Comparison of ENCODE assay signal across 16 cellular contexts in the genomic region with DNA sequence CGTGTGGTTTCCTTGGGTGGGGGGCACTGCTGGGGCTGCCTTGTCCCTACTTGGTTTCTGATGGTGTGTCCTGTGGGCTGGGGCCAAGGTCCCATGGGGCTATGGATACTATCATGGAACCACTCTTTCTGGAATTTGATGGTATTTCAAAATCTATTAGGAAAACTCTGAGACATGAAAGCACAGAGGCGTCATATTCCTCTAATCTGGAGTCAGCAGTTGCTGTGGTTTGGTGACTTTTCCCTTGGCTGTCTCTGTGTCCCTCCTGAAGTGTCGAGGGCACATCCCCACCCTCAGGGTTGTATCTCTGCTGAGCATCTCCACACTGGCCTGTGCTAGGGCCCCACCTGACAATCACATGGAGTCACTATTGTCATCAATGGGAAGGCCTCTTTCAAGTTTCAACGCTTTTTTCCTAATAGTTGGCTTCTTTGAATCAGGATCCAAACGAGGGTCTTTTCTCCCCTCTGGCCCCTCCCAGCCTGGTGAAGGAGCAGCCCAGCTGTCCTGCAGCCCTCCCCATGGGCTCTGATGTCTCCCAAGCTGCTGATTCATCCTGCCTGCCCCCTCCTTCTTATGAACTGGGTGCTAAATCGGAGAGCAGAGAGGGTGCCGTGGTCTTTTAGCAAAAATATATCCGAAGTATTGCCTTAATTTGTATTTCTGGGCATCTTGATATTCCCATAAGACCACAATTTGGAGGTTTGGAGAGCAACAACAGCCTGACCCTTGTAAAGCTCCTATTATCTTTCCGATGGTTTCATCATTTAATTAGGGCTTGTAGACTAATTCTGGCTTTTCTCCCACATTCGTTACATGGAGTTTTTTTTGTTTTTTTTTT. TPM values are rescaled to one million over a fixed set of nuclear protein-coding genes. Genes with fewer than 3 reads are reported as not detected.
DNase-seq lines count a peak whose midpoint lies in the region; ATAC-seq and TF ChIP-seq lines count a peak whose summit lies in the region.
"Had no signal": no experiment of that assay in that cellular context is flagged by ENCODE, and none has a peak within 500 bp of the region (broad histone marks: within the 10 kb centered on the region; RNA-seq: fewer than 3 reads in every experiment).

No MANE protein-coding gene starts in this region.

- H3K9me3 ChIP-seq in CD8-positive, alpha-beta T cell (ENCODE audit: low read length), result no peaks in the 10 kb centered on the region
- H3K9me3 ChIP-seq: heart left ventricle, Peyer's patch, right atrium auricular region had no signal

- H3K27ac Mint-ChIP-seq in CD8-positive, alpha-beta T cell, result peak overlapping the region; percentile 83
- H3K27ac Mint-ChIP-seq: stimulated activated naive B cell treated with anti-CD40 and anti-IgM and Interleukin-4, amounts not matched to agents 10 μg/mL and 1 μg/mL and 100 μg/mL, for 72 hours had no signal

- no peak for ATAC-seq in CD8-positive, alpha-beta T cell
- no peak for ATAC-seq in GM21723 (IDR thresholded peaks at IDR 0.05; ENCODE audit: unreplicated experiment)
- ATAC-seq: heart left ventricle had no signal

- POLR2A ChIA-PET in CD8-positive, alpha-beta T cell (lab: Charles Lee), result interaction anchor here (1.0 to 14.9 kb wide), 2 partner anchors 9 to 22 kb away, joined by 3 to 308 read pairs; no protein-coding TSS in a partner anchor

- no peak for DNase-seq in CD8-positive, alpha-beta T cell
- DNase-seq in OCI-M1 (lab: John Stamatoyannopoulos, UW) (peak; percentile 29), fibroblast of gingiva (ENCODE audit: low read depth) (peak; percentile 10), posterior vena cava (ENCODE audit: low spot score) (peak; percentile 52), GDM1 (lab: John Stamatoyannopoulos, UW) (no peak), NCI-H128 (lab: John Stamatoyannopoulos, UW; ENCODE audit: unreplicated experiment) (no peak)
- DNase-seq: activated CD4-positive, CD25-positive, alpha-beta regulatory T cell treated with anti-CD3 and anti-CD28 coated beads, Interleukin-2, amount 50 U/mL, for 72 hours; heart left ventricle; KBM-7; NCI-H1436; NCI-H526 treated with DMSO at 0.1 percent for 48 hours; Peyer's patch; stimulated activated naive B cell treated with anti-CD40 and anti-IgM and Interleukin-4, amounts not matched to agents 10 μg/mL and 1 μg/mL and 100 μg/mL, for 72 hours had no signal

- H3K4me3 ChIP-seq in CD8-positive, alpha-beta T cell (ENCODE audit: low read depth, low read length), result no peak overlapping the region
- H3K4me3 ChIP-seq: cardiac muscle cell, heart left ventricle, Peyer's patch, right atrium auricular region had no signal

- intact Hi-C loops in CD8-positive, alpha-beta T cell (cut with DNase I, micrococcal nuclease), result no loop called here
- intact Hi-C loops in posterior vena cava (cut with DNase I), result no loop called here

- H3K27me3 ChIP-seq in CD8-positive, alpha-beta T cell (ENCODE audit: insufficient read depth, low read length), result no peaks in the 10 kb centered on the region
- H3K27me3 ChIP-seq: cardiac muscle cell, heart left ventricle, Peyer's patch, right atrium auricular region had no signal

- CTCF ChIA-PET in CD8-positive, alpha-beta T cell (lab: Charles Lee), result interaction anchor here (1.0 to 21.5 kb wide), 2 partner anchors 22 to 128 kb away, joined by 3 to 382 read pairs; no protein-coding TSS in a partner anchor

- no peak overlapping the region for H3K4me3 Mint-ChIP-seq in CD8-positive, alpha-beta T cell
- H3K4me3 Mint-ChIP-seq: stimulated activated naive B cell treated with anti-CD40 and anti-IgM and Interleukin-4, amounts not matched to agents 10 μg/mL and 1 μg/mL and 100 μg/mL, for 72 hours had no signal

- no peak overlapping the region for H3K27ac ChIP-seq in CD8-positive, alpha-beta T cell (ENCODE audit: low read depth, low read length)
- H3K27ac ChIP-seq: cardiac muscle cell, Peyer's patch had no signal

- peaks cover 73% of the 10 kb centered on the region for H3K4me1 Mint-ChIP-seq in CD8-positive, alpha-beta T cell (ENCODE audit: low read depth)

- H3K36me3 ChIP-seq in CD8-positive, alpha-beta T cell (ENCODE audit: insufficient read depth, low read length), result peaks cover 6% of the 10 kb centered on the region
- H3K36me3 ChIP-seq: cardiac muscle cell had no signal

- TF ChIP-seq CTCF in CD8-positive, alpha-beta T cell (IDR thresholded peaks at IDR 0.05), result no peak

- peaks cover 61% of the 10 kb centered on the region for H3K4me1 ChIP-seq in CD8-positive, alpha-beta T cell (ENCODE audit: insufficient read depth, low read length)

- H3K27me3 Mint-ChIP-seq in CD8-positive, alpha-beta T cell (ENCODE audit: low read depth), result no peaks in the 10 kb centered on the region
- H3K27me3 Mint-ChIP-seq: stimulated activated naive B cell treated with anti-CD40 and anti-IgM and Interleukin-4, amounts not matched to agents 10 μg/mL and 1 μg/mL and 100 μg/mL, for 72 hours had no signal

- no peaks in the 10 kb centered on the region for H3K9me3 Mint-ChIP-seq in CD8-positive, alpha-beta T cell
- H3K9me3 Mint-ChIP-seq: stimulated activated naive B cell treated with anti-CD40 and anti-IgM and Interleukin-4, amounts not matched to agents 10 μg/mL and 1 μg/mL and 100 μg/mL, for 72 hours had no signal

- H3K36me3 Mint-ChIP-seq in CD8-positive, alpha-beta T cell, result peaks cover 47% of the 10 kb centered on the region

RNA-seq across cellular contexts. Expression of a gene that starts 38.5 kb away (rescaled TPM):
- 100 to 1,000 TPM; 316 TPM for total RNA-seq in CD8-positive, alpha-beta T cell
- total RNA-seq in posterior vena cava, result 10 to 100 TPM; 75.9 to 80.5 TPM

RNA-seq across cellular contexts. Expression of a gene that starts 50.3 kb away (rescaled TPM):
- total RNA-seq in CD8-positive, alpha-beta T cell, result 10 to 100 TPM; 24.6 to 27.3 TPM
- 10 to 100 TPM; 16.3 to 20.0 TPM for total RNA-seq in posterior vena cava

Comparison
In these comparisons a context has a peak if more than half of its experiments do, and no peak if none do; other contexts are left out.
1. DNase-seq: peak in OCI-M1 (single experiment), fibroblast of gingiva (single experiment) and posterior vena cava (single experiment); none in CD8-positive, alpha-beta T cell (0 of 7), GDM1 (single experiment) and NCI-H128 (single experiment).